9 cellular contexts compared by ENCODE assay signal in genomic region chr1:12447849-12448312, GRCh38.
DNase-seq lines count a peak whose midpoint lies in the region; ATAC-seq and TF ChIP-seq lines count a peak whose summit lies in the region.
"Had no signal": no experiment of that assay in that cellular context is flagged by ENCODE, and none has a peak within 500 bp of the region (broad histone marks: within the 10 kb centered on the region; RNA-seq: fewer than 3 reads in every experiment).

No MANE protein-coding gene starts in this region.

- no peaks in the 10 kb centered on the region for H3K9me3 ChIP-seq in heart right ventricle
- H3K9me3 ChIP-seq in right cardiac atrium (ENCODE audit: control insufficient read depth, low read length): no peaks in the 10 kb centered on the region
- H3K9me3 ChIP-seq in uterus: no peaks in the 10 kb centered on the region

- 85 to 91% methylated on average over 7 of the region's 7 CpGs for WGBS in heart right ventricle, 2 donors
- 88% methylated on average over 7 of the region's 7 CpGs for WGBS in right cardiac atrium

- H3K27ac ChIP-seq in heart right ventricle: peak overlapping the region in 8 of 10 donors; percentile 33 to 91 (median 74)
- H3K27ac ChIP-seq in right cardiac atrium (ENCODE audit: low read length): no peak overlapping the region
- H3K27ac ChIP-seq in uterus: peak overlapping the region; percentile 67
- H3K27ac ChIP-seq: PC-9 had no signal

- H3K4me1 ChIP-seq in heart right ventricle (peaks cover 32 to 82% (median 63%) of the 10 kb centered on the region in 9 donors), right cardiac atrium (ENCODE audit: control insufficient read depth, insufficient read depth, low read length) (peaks cover 24% of the 10 kb centered on the region), uterus (peaks cover 8 to 15% of the 10 kb centered on the region in 2 donors)

- H3K36me3 Mint-ChIP-seq in brain (peaks cover 45% of the 10 kb centered on the region), mesothelial cell of epicardium (peaks cover 39% of the 10 kb centered on the region)

- DNase-seq in heart right ventricle (no peak), right cardiac atrium (no peak), mesothelial cell of epicardium (ENCODE audit: low spot score in 2 of 2, unreplicated experiment in 2 of 2) (no peak), uterus (no peak), posterior vena cava (ENCODE audit: low spot score) (no peak), NCI-H345 (lab: John Stamatoyannopoulos, UW) (no peak)
- no peak for DNase-seq in activated CD8-positive, alpha-beta memory T cell treated with anti-CD3 and anti-CD28 coated beads, Interleukin-2, amount 50 U/mL, for 4 hours
- DNase-seq: PC-9 had no signal

- H3K27me3 ChIP-seq in heart right ventricle: no peaks in the 10 kb centered on the region
- H3K27me3 ChIP-seq in right cardiac atrium (ENCODE audit: control insufficient read depth, insufficient read depth): no peaks in the 10 kb centered on the region
- H3K27me3 ChIP-seq in uterus: no peaks in the 10 kb centered on the region

- no peak for TF ChIP-seq POLR2A in uterus (IDR thresholded peaks at IDR 0.05)

- no peak for TF ChIP-seq CTCF in heart right ventricle (IDR thresholded peaks at IDR 0.05)
- TF ChIP-seq CTCF in brain (conservative IDR thresholded peaks at IDR 0.05): no peak
- no peak for TF ChIP-seq CTCF in mesothelial cell of epicardium (IDR thresholded peaks at IDR 0.05; ENCODE audit: unreplicated experiment)
- TF ChIP-seq CTCF in uterus (IDR thresholded peaks at IDR 0.05): no peak

- H3K4me3 Mint-ChIP-seq in brain (peak overlapping the region in 2 of 5 experiments; percentile 24 to 63), mesothelial cell of epicardium (no peak overlapping the region)

- H3K4me3 ChIP-seq in heart right ventricle (no peak overlapping the region), right cardiac atrium (ENCODE audit: low read length) (no peak overlapping the region), uterus (no peak overlapping the region)
- H3K4me3 ChIP-seq: PC-9 had no signal

- H3K9me3 Mint-ChIP-seq in brain: peaks cover 0 to 9% (median 5%) of the 10 kb centered on the region in 5 experiments
- H3K9me3 Mint-ChIP-seq in mesothelial cell of epicardium: peaks cover 19% of the 10 kb centered on the region

- peak overlapping the region; percentile 31 to 98 (median 71) for H3K27ac Mint-ChIP-seq in brain
- peak overlapping the region; percentile 97 for H3K27ac Mint-ChIP-seq in mesothelial cell of epicardium

- H3K4me1 Mint-ChIP-seq in brain (peaks cover 57% of the 10 kb centered on the region), mesothelial cell of epicardium (peaks cover 70% of the 10 kb centered on the region)

- no peak for ATAC-seq in heart right ventricle
- ATAC-seq in right cardiac atrium: no peak

- intact Hi-C loops in heart right ventricle (cut with DNase I) (no loop called here), right cardiac atrium (cut with DNase I) (no loop called here), uterus (cut with DNase I; ENCODE audit: low total_unique reads) (no loop called here), posterior vena cava (cut with DNase I) (no loop called here)

- H3K27me3 Mint-ChIP-seq in brain (no peaks in the 10 kb centered on the region), mesothelial cell of epicardium (ENCODE audit: low read depth) (no peaks in the 10 kb centered on the region)

- peaks cover 0 to 31% (median 0%) of the 10 kb centered on the region in 9 donors for H3K36me3 ChIP-seq in heart right ventricle
- H3K36me3 ChIP-seq in uterus: no peaks in the 10 kb centered on the region
